Comparison of ENCODE assay signal across 9 cellular contexts in genomic region chr1:211378844-211379243, GRCh38. TPM values are rescaled to one million over a fixed set of nuclear protein-coding genes. Genes with fewer than 3 reads are reported as not detected.
DNase-seq lines count a peak whose midpoint lies in the region; ATAC-seq and TF ChIP-seq lines count a peak whose summit lies in the region.
"Had no signal": no experiment of that assay in that cellular context is flagged by ENCODE, and none has a peak within 500 bp of the region (broad histone marks: within the 10 kb centered on the region; RNA-seq: fewer than 3 reads in every experiment).

No MANE protein-coding gene starts in this region.

- DNase-seq in activated T-cell treated with anti-CD3 and anti-CD28 coated beads, Interleukin-2, amount 50 U/mL, for 4 hours: no peak
- DNase-seq in activated T-cell treated with anti-CD3 and anti-CD28 coated beads for 4 hours (no peak), WTC11 (ENCODE audit: low spot score) (no peak), glomerular visceral epithelial cell (ENCODE audit: extremely low spot score) (peak; percentile 60), stromal cell of bone marrow (ENCODE audit: low read depth) (peak; percentile 65), Right ventricle myocardium inferior (ENCODE audit: missing footprints) (no peak)
- DNase-seq: activated effector memory CD4-positive, alpha-beta T cell treated with anti-CD3 and anti-CD28 coated beads, Interleukin-2, amount 50 U/mL, for 16 hours had no signal

- peaks cover 4% of the 10 kb centered on the region for H3K9me3 Mint-ChIP-seq in activated T-cell treated with anti-CD3 and anti-CD28 coated beads, Interleukin-2, amount 50 U/mL, for 4 hours
- no peaks in the 10 kb centered on the region for H3K9me3 Mint-ChIP-seq in WTC11

- H3K36me3 Mint-ChIP-seq in activated T-cell treated with anti-CD3 and anti-CD28 coated beads, Interleukin-2, amount 50 U/mL, for 4 hours (ENCODE audit: insufficient read depth): peaks cover 31% of the 10 kb centered on the region
- peaks cover 9% of the 10 kb centered on the region for H3K36me3 Mint-ChIP-seq in WTC11

- H3K27ac Mint-ChIP-seq in WTC11: peak overlapping the region; percentile 7; the same call in 1 of the 2 replicates

- intact Hi-C loops in Right ventricle myocardium inferior (cut with DNase I): no loop called here

- ATAC-seq in activated T-cell treated with anti-CD3 and anti-CD28 coated beads, Interleukin-2, amount 50 U/mL, for 4 hours: peak; percentile 55 to 63
- no peak for ATAC-seq in WTC11
- no peak for ATAC-seq in HG03135 (IDR thresholded peaks at IDR 0.05; ENCODE audit: unreplicated experiment)
- ATAC-seq in GM18909 (IDR thresholded peaks at IDR 0.05; ENCODE audit: poor library complexity, unreplicated experiment): no peak
- no peak for ATAC-seq in Right ventricle myocardium inferior

- no peak for TF ChIP-seq CTCF in WTC11 (IDR thresholded peaks at IDR 0.05)

- CTCF ChIA-PET in WTC11 (lab: Charles Lee): interaction anchor here (1.2 kb wide), 1 partner anchor 98 kb away, joined by 3 read pairs; no protein-coding TSS in a partner anchor

- POLR2A ChIA-PET in WTC11 (lab: Charles Lee): no interaction called here

- peaks cover 62% of the 10 kb centered on the region for H3K4me1 Mint-ChIP-seq in activated T-cell treated with anti-CD3 and anti-CD28 coated beads, Interleukin-2, amount 50 U/mL, for 4 hours (ENCODE audit: low read depth)
- H3K4me1 Mint-ChIP-seq in WTC11: peaks cover 63% of the 10 kb centered on the region

- H3K27me3 Mint-ChIP-seq in activated T-cell treated with anti-CD3 and anti-CD28 coated beads, Interleukin-2, amount 50 U/mL, for 4 hours (ENCODE audit: low read depth): no peaks in the 10 kb centered on the region
- no peaks in the 10 kb centered on the region for H3K27me3 Mint-ChIP-seq in WTC11 (ENCODE audit: low read depth)

- no peak overlapping the region for H3K4me3 Mint-ChIP-seq in activated T-cell treated with anti-CD3 and anti-CD28 coated beads, Interleukin-2, amount 50 U/mL, for 4 hours
- H3K4me3 Mint-ChIP-seq in WTC11: no peak overlapping the region

TF ChIP-seq in WTC11, 78 proteins besides CTCF, POLR2A, EP300 and RAD21:
- TF ChIP-seq NFYB (CRISPR knock-in tag; conservative IDR thresholded peaks at IDR 0.05; ENCODE audit: low read depth) (no peak), TP53 (CRISPR knock-in tag; IDR thresholded peaks at IDR 0.05) (no peak), SP1 (CRISPR knock-in tag; conservative IDR thresholded peaks at IDR 0.05) (no peak), PREB (CRISPR knock-in tag; IDR thresholded peaks at IDR 0.05; ENCODE audit: borderline replicate concordance) (no peak), ATF1 (CRISPR knock-in tag; IDR thresholded peaks at IDR 0.05) (no peak), TEAD4 (CRISPR knock-in tag; IDR thresholded peaks at IDR 0.05) (no peak), GABPB1 (CRISPR knock-in tag; IDR thresholded peaks at IDR 0.05) (no peak), ZNF512 (CRISPR knock-in tag; IDR thresholded peaks at IDR 0.05; ENCODE audit: borderline replicate concordance) (no peak), E2F5 (CRISPR knock-in tag; IDR thresholded peaks at IDR 0.05) (no peak), JAZF1 (CRISPR knock-in tag; IDR thresholded peaks at IDR 0.05) (no peak), SMAD3 (CRISPR knock-in tag; IDR thresholded peaks at IDR 0.05; ENCODE audit: borderline replicate concordance) (no peak)

RNA-seq across cellular contexts. Expression of gene TRAF5, which starts 52.2 kb away (rescaled TPM):
- total RNA-seq in activated T-cell treated with anti-CD3 and anti-CD28 coated beads, Interleukin-2, amount 50 U/mL, for 4 hours: 10 to 100 TPM; 16.3 to 20.6 (median 17.0) TPM
- total RNA-seq in WTC11 (2021): 22.2 to 25.8 TPM (median 25.5 TPM) in 3 replicates
- 2.1 TPM for total RNA-seq in Right ventricle myocardium inferior

Comparison
In these comparisons a context has a peak if more than half of its experiments do, and no peak if none do; other contexts are left out.
1. ATAC-seq: peak in activated T-cell treated with anti-CD3 and anti-CD28 coated beads, Interleukin-2, amount 50 U/mL, for 4 hours (2 of 2); none in WTC11 (single experiment), HG03135 (single experiment), GM18909 (single experiment) and Right ventricle myocardium inferior (single experiment).
2. DNase-seq: peak in glomerular visceral epithelial cell (single experiment) and stromal cell of bone marrow (single experiment); none in activated T-cell treated with anti-CD3 and anti-CD28 coated beads, Interleukin-2, amount 50 U/mL, for 4 hours (single experiment), activated T-cell treated with anti-CD3 and anti-CD28 coated beads for 4 hours (single experiment), WTC11 (single experiment) and Right ventricle myocardium inferior (single experiment).